In genomic region chr3:65538101-65538500, GRCh38 we compare ENCODE assay signal across 25 cellular contexts.
"Had no signal": no experiment of that assay in that cellular context is flagged by ENCODE, and none has a peak within 500 bp of the region (broad histone marks: within the 10 kb centered on the region; RNA-seq: fewer than 3 reads in every experiment).

No MANE protein-coding gene starts in this region.

- H3K27me3 ChIP-seq: colonic mucosa, heart right ventricle, left lung, sigmoid colon, testis, tibial nerve, upper lobe of left lung had no signal

- H3K27ac ChIP-seq: colonic mucosa, epithelial cell of prostate, heart right ventricle, left lung, psoas muscle, sigmoid colon, testis, tibial nerve, upper lobe of left lung had no signal

- H3K4me3 ChIP-seq: colonic mucosa, heart right ventricle, left lung, psoas muscle, sigmoid colon, testis, tibial nerve, upper lobe of left lung had no signal

- H3K36me3 ChIP-seq: colonic mucosa, heart right ventricle, left lung, sigmoid colon, tibial nerve, upper lobe of left lung had no signal

- H3K9me3 ChIP-seq: colonic mucosa, left lung, psoas muscle, sigmoid colon, testis, tibial nerve, upper lobe of left lung had no signal

- DNase-seq: colonic mucosa; effector CD8-positive, alpha-beta T cell; endodermal cell; foreskin melanocyte; glutamatergic neuron; heart right ventricle; hippocampal formation; left cardiac atrium; left lung; mammary epithelial cell; naive thymus-derived CD8-positive, alpha-beta T cell; nephron progenitor cell; nucleus accumbens; posterior cingulate gyrus; psoas muscle; right cardiac atrium; sigmoid colon; stimulated activated CD4-positive, alpha-beta T cell treated with anti-CD3 and anti-CD28 coated beads, Interleukin-2, amount 100 ng/mL, for 24 hours; stimulated activated CD4-positive, alpha-beta T cell treated with anti-CD3 and anti-CD28 coated beads, Interleukin-4, amount 100 ng/mL, for 4 hours; stimulated activated naive CD8-positive, alpha-beta T cell treated with anti-CD3 and anti-CD28 coated beads, Interleukin-15, Interleukin-2, amounts not matched to agents 100 U/mL and 50 U/mL, for 24 hours; substantia nigra; testis; upper lobe of left lung had no signal

- H3K4me1 ChIP-seq: colonic mucosa, left lung, testis had no signal
